Comparison of ENCODE assay signal across 11 cellular contexts in the genomic region with DNA sequence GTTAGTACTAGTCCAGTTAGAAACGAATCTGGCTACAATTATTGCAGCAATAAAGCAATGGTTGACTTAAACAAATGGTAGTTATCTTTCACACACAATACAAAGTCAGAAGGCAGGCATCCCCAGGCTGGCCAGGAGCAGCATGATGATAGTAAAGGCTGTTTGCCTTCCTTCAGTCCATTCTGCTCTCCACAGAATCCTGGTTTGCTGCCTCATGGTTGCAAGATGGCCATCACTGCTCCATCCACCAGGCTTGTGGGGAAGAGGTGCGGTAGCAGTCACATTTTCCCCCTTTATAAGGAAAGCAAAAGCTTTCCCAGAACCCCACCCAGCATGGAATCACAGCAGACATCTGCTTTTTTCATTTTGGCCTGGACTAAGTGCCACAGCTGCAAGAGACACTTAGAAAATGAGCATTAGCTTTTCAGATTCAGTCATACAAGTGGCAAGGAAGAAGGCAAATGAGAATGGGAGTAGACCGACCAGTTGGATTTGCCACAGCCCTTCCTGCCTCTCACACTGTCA.
DNase-seq lines count a peak whose midpoint lies in the region; ATAC-seq and TF ChIP-seq lines count a peak whose summit lies in the region.
"Had no signal": no experiment of that assay in that cellular context is flagged by ENCODE, and none has a peak within 500 bp of the region (broad histone marks: within the 10 kb centered on the region; RNA-seq: fewer than 3 reads in every experiment).

No MANE protein-coding gene starts in this region.

- H3K4me2 ChIP-seq in BLaER1 = peak overlapping the region; percentile 87

- H3K36me3 ChIP-seq in BLaER1 (peaks cover 15% of the 10 kb centered on the region), sigmoid colon (peaks cover 0 to 4% (median 0%) of the 10 kb centered on the region in 4 donors)

- no peak overlapping the region for H3K4me3 ChIP-seq in BLaER1
- H3K4me3 ChIP-seq in right cardiac atrium (ENCODE audit: low read length) = no peak overlapping the region
- no peak overlapping the region for H3K4me3 ChIP-seq in sigmoid colon

- no peaks in the 10 kb centered on the region for H4K20me1 ChIP-seq in BLaER1

- H3K27ac ChIP-seq in BLaER1 (peak overlapping the region; percentile 56; the same call in 1 of the 2 replicates), VCaP (peak overlapping the region; percentile 42), right cardiac atrium (ENCODE audit: low read length) (peak overlapping the region; percentile 73), sigmoid colon (peak overlapping the region in 3 of 4 donors; percentile 38 to 61 (median 53))

- H3K9me3 ChIP-seq in BLaER1 (no peaks in the 10 kb centered on the region), right cardiac atrium (ENCODE audit: control insufficient read depth, low read length) (no peaks in the 10 kb centered on the region), sigmoid colon (no peaks in the 10 kb centered on the region)

- peaks cover 73% of the 10 kb centered on the region for H3K4me1 ChIP-seq in BLaER1
- H3K4me1 ChIP-seq in right cardiac atrium (ENCODE audit: control insufficient read depth, insufficient read depth, low read length) = peaks cover 16% of the 10 kb centered on the region
- peaks cover 0 to 29% (median 20%) of the 10 kb centered on the region in 4 donors for H3K4me1 ChIP-seq in sigmoid colon

- H3K27me3 ChIP-seq in BLaER1 = no peaks in the 10 kb centered on the region
- H3K27me3 ChIP-seq in right cardiac atrium (ENCODE audit: control insufficient read depth, insufficient read depth) = no peaks in the 10 kb centered on the region
- H3K27me3 ChIP-seq in sigmoid colon = no peaks in the 10 kb centered on the region

- intact Hi-C loops in right cardiac atrium (cut with DNase I) (no loop called here), sigmoid colon (cut with DNase I) (no loop called here)

- no peak for ATAC-seq in right cardiac atrium

- TF ChIP-seq EP300 in sigmoid colon (IDR thresholded peaks at IDR 0.05) = no peak

- H3K9ac ChIP-seq in BLaER1 = peak overlapping the region; percentile 5; the same call in 1 of the 2 replicates

- TF ChIP-seq CTCF in VCaP (conservative IDR thresholded peaks at IDR 0.05) (no peak), sigmoid colon (IDR thresholded peaks at IDR 0.05) (no peak)

- 61% methylated on average over 3 of the region's 3 CpGs for WGBS in right cardiac atrium
- 26 to 66% methylated on average over 3 of the region's 3 CpGs for WGBS in sigmoid colon, 2 donors

- no peak for TF ChIP-seq POLR2A in sigmoid colon (IDR thresholded peaks at IDR 0.05)

- DNase-seq in right cardiac atrium = no peak
- DNase-seq in sigmoid colon = no peak
- no peak for DNase-seq in NCI-H187 (lab: John Stamatoyannopoulos, UW)
- DNase-seq in NAMALWA (ENCODE audit: low spot score) = no peak
- DNase-seq in superior temporal gyrus (ENCODE audit: extremely low spot score) = no peak
- DNase-seq in AG08395 (ENCODE audit: low spot score) = no peak
- DNase-seq: NCI-H1092 treated with DMSO at 0.1 percent for 48 hours; NCI-H748 treated with DMSO at 0.1 percent for 48 hours; stimulated activated CD4-positive, alpha-beta T cell treated with anti-CD3 and anti-CD28 coated beads, Interleukin-2, amount 100 ng/mL, for 48 hours had no signal
